In genomic region chr1:220776725-220777326, GRCh38 we compare ENCODE assay signal across 8 cellular contexts. TPM values are rescaled to one million over a fixed set of nuclear protein-coding genes. Genes with fewer than 3 reads are reported as not detected.
A peak's percentile ranks its signal among the peaks of the same experiment; 100 is the strongest.
DNase-seq lines count a peak whose midpoint lies in the region; ATAC-seq and TF ChIP-seq lines count a peak whose summit lies in the region.

No MANE protein-coding gene starts in this region.

- no peak overlapping the region for H3K27ac ChIP-seq in prostate gland

- TF ChIP-seq POLR2A in prostate gland (IDR thresholded peaks at IDR 0.05): no peak

- 28% methylated on average over 19 of the region's 19 CpGs for WGBS in prostate gland

- H3K4me1 ChIP-seq in prostate gland (replicated peaks): no peaks in the 10 kb centered on the region

- intact Hi-C loops in Right ventricle myocardium superior (cut with DNase I): loop anchor here (5.0 kb wide), 2 partner anchors 95 to 480 kb away; no protein-coding TSS in a partner anchor
- intact Hi-C loops in prostate gland (cut with DNase I): loop anchor here (1.0 to 10.0 kb wide), 3 partner anchors 85 to 502 kb away; partner anchors contain the start of genes C1orf115 and RAB3GAP2

- no peaks in the 10 kb centered on the region for H3K36me3 ChIP-seq in prostate gland

- POLR2A ChIA-PET in GM10248 (lab: Yijun Ruan, JAX): no interaction called here

- no peaks in the 10 kb centered on the region for H3K27me3 ChIP-seq in prostate gland (replicated peaks; ENCODE audit: insufficient read depth)

- ATAC-seq in Right ventricle myocardium superior (ENCODE audit: poor library complexity): peak; percentile 98

- no peak overlapping the region for H3K4me3 ChIP-seq in prostate gland

- TF ChIP-seq CTCF in GM10248 (IDR thresholded peaks at IDR 0.05; ENCODE audit: control extremely low read depth, extremely low read depth, low read depth, missing control alignments) (peak; percentile 93), prostate gland (IDR thresholded peaks at IDR 0.05) (peak; percentile 58 to 87 (median 84))

- H3K9me3 ChIP-seq in prostate gland: no peaks in the 10 kb centered on the region

- CTCF ChIA-PET in GM10248 (lab: Yijun Ruan, JAX): interaction anchor here (0.9 to 5.0 kb wide), 20 partner anchors 9 to 664 kb away, joined by 3 to 48 read pairs (median 5); partner anchors contain the start of gene MTARC1

- DNase-seq in GM10248 (ENCODE audit: extremely low spot score) (peak; percentile 75), H4 (ENCODE audit: low spot score) (peak; percentile 62), LoVo (ENCODE audit: low spot score) (peak; percentile 61), SHP77 treated with DMSO at 0.1 percent for 48 hours (lab: John Stamatoyannopoulos, UW) (peak; percentile 48), Right ventricle myocardium superior (peak; percentile 91), prostate gland (ENCODE audit: low spot score) (peak; percentile 74), KG1 (lab: John Stamatoyannopoulos, UW) (no peak)
- peak; percentile 67 for DNase-seq in activated naive CD4-positive, alpha-beta T cell treated with anti-CD3 and anti-CD28 coated beads, Interleukin-2, amount 50 U/mL, for 16 hours

RNA-seq across cellular contexts. Expression of gene MTARC1, which starts 9.9 kb away (rescaled TPM):
- 0.08 and 1.6 TPM in 2 replicates for total RNA-seq in H4 (2014; rRNA removed; shearing (Covaris generic))
- total RNA-seq in Right ventricle myocardium superior (6.9 TPM), prostate gland (10 to 100 TPM in 1 of 2 donors, 1 to 10 TPM in 1; 5.7 to 29.7 TPM)

RNA-seq across cellular contexts. Expression of gene MTARC2, which starts 28.7 kb away (rescaled TPM):
- total RNA-seq in H4 (2014; rRNA removed; shearing (Covaris generic)): 0.41 TPM in 1 of 2 replicates, not detected in the other
- total RNA-seq in Right ventricle myocardium superior (23.2 TPM), prostate gland (10 to 100 TPM; 22.2 to 44.4 TPM)

Comparison
In these comparisons a context has a peak if more than half of its experiments do, and no peak if none do; other contexts are left out.
1. RNA of gene MTARC2, which starts 28.7 kb away (total RNA-seq): 22.2 to 44.4 TPM in prostate gland and 23.2 TPM in Right ventricle myocardium superior (single experiment); 0.41 TPM in H4; every median in the first group is over 10 times any median in the second.